1 cellular context compared by ENCODE assay signal in genomic region chr19:13162749-13163608, GRCh38.
A peak's percentile ranks its signal among the peaks of the same experiment; 100 is the strongest.
TF ChIP-seq lines count a peak whose summit lies in the region.

No MANE protein-coding gene starts in this region.

TF ChIP-seq in HepG2, 621 proteins besides CTCF, POLR2A, EP300 and RAD21 (continued from another document):
- TF ChIP-seq FOXC1 (CRISPR knock-in tag; IDR thresholded peaks at IDR 0.05; ENCODE audit: borderline replicate concordance) (peak; percentile 42; the same call in 1 of the 2 replicates), ZNF639 (CRISPR knock-in tag; conservative IDR thresholded peaks at IDR 0.05) (peak; percentile 70; the same call in 1 of the 2 replicates), ELF3 (CRISPR knock-in tag; IDR thresholded peaks at IDR 0.05) (peak; percentile 82), IKZF4 (CRISPR knock-in tag; IDR thresholded peaks at IDR 0.05; ENCODE audit: borderline replicate concordance, low read depth, not compliant biosample characterization) (peak; percentile 33), MAZ (IDR thresholded peaks at IDR 0.05; ENCODE audit: borderline replicate concordance, low read depth, low read length) (peak; percentile 70; the same call in 1 of the 2 replicates), MAZ (CRISPR knock-in tag; IDR thresholded peaks at IDR 0.05; ENCODE audit: low read depth) (peak; percentile 88), ZNF362 (CRISPR knock-in tag; IDR thresholded peaks at IDR 0.05; ENCODE audit: borderline replicate concordance) (peak; percentile 31; the same call in 1 of the 2 replicates), ZSCAN21 (CRISPR knock-in tag; IDR thresholded peaks at IDR 0.05; ENCODE audit: borderline replicate concordance) (0 out of 2 replicates have a peak, but pooled peaks have one; percentile 6), MIXL1 (CRISPR knock-in tag; IDR thresholded peaks at IDR 0.05) (0 out of 2 replicates have a peak, but pooled peaks have one; percentile 8), ZNF160 (CRISPR knock-in tag; IDR thresholded peaks at IDR 0.05) (no peak; the same call in 1 of the 2 replicates), ZNF704 (CRISPR knock-in tag; IDR thresholded peaks at IDR 0.05; ENCODE audit: borderline replicate concordance) (peak; percentile 59; the same call in 1 of the 2 replicates), ZBED4 (CRISPR knock-in tag; IDR thresholded peaks at IDR 0.05; ENCODE audit: borderline replicate concordance) (peak; percentile 99), DDIT3 (CRISPR knock-in tag; IDR thresholded peaks at IDR 0.05) (peak; percentile 59; the same call in 1 of the 2 replicates), ESRRA (CRISPR knock-in tag; IDR thresholded peaks at IDR 0.05; ENCODE audit: low read depth) (peak; percentile 93), ZNF343 (CRISPR knock-in tag; IDR thresholded peaks at IDR 0.05) (0 out of 2 replicates have a peak, but pooled peaks have one; percentile 27), PATZ1 (CRISPR knock-in tag; IDR thresholded peaks at IDR 0.05) (peak; percentile 92), ZNF274 (CRISPR knock-in tag; IDR thresholded peaks at IDR 0.05) (peak; percentile 16; the same call in 1 of the 2 replicates), HNF1B (CRISPR knock-in tag; IDR thresholded peaks at IDR 0.05) (peak; percentile 95), ZNF652 (CRISPR knock-in tag; IDR thresholded peaks at IDR 0.05; ENCODE audit: borderline replicate concordance, low read depth) (no peak; the same call in 1 of the 2 replicates), POLR2G (IDR thresholded peaks at IDR 0.05; ENCODE audit: low read depth, low read length) (peak; percentile 2; the same call in 1 of the 2 replicates), E2F1 (CRISPR knock-in tag; IDR thresholded peaks at IDR 0.05) (peak; percentile 46; the same call in 1 of the 2 replicates), ZSCAN25 (CRISPR knock-in tag; IDR thresholded peaks at IDR 0.05) (peak; percentile 98), ZBTB7B (CRISPR knock-in tag; IDR thresholded peaks at IDR 0.05) (peak; percentile 98), ZNF124 (CRISPR knock-in tag; IDR thresholded peaks at IDR 0.05) (peak; percentile 77; the same call in 1 of the 2 replicates), PHF20 (CRISPR knock-in tag; IDR thresholded peaks at IDR 0.05) (peak; percentile 61; the same call in 1 of the 2 replicates), NFIC (IDR thresholded peaks at IDR 0.05; ENCODE audit: low read length) (0 out of 2 replicates have a peak, but pooled peaks have one; percentile 4), MIER3 (CRISPR knock-in tag; IDR thresholded peaks at IDR 0.05; ENCODE audit: borderline replicate concordance) (peak; percentile 84; the same call in 1 of the 2 replicates), NFKBIZ (CRISPR knock-in tag; IDR thresholded peaks at IDR 0.05) (no peak), GZF1 (CRISPR knock-in tag; IDR thresholded peaks at IDR 0.05) (no peak), SP4 (CRISPR knock-in tag; IDR thresholded peaks at IDR 0.05) (peak; percentile 97), KDM3A (CRISPR knock-in tag; IDR thresholded peaks at IDR 0.05; ENCODE audit: low read depth) (peak; percentile 66), SIX1 (CRISPR knock-in tag; IDR thresholded peaks at IDR 0.05; ENCODE audit: borderline replicate concordance) (peak; percentile 48; the same call in 1 of the 2 replicates)
